9 cellular contexts compared by ENCODE assay signal in the genomic region with DNA sequence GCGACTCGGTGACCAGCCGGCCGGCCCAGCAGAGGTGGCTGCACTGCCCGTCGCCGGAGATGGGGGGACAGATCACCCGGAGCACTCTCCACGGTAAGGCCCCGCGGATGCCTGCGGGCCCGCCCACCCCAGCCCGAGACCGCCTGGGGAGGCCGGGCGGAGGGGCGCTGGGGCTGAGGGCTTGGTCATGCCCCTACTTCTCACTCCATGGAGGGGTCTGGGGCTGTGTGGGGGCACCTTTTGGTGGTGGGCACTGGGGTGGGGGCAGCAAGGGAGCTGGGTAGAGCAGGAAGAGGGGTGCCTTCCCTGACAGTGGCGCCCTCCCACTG.
DNase-seq lines count a peak whose midpoint lies in the region; FAIRE-seq and TF ChIP-seq lines count a peak whose summit lies in the region.
"Had no signal": no experiment of that assay in that cellular context is flagged by ENCODE, and none has a peak within 500 bp of the region (broad histone marks: within the 10 kb centered on the region; RNA-seq: fewer than 3 reads in every experiment).

No MANE protein-coding gene starts in this region.

- H3F3A ChIP-seq in GM23248 (ENCODE audit: insufficient read depth), result no peaks in the 10 kb centered on the region

- H3K27ac ChIP-seq in GM23248 (no peak overlapping the region), iPS-18a (ENCODE audit: low read length) (no peak overlapping the region), small intestine (ENCODE audit: low read depth in 1 of 2, low read length in 1 of 2) (no peak overlapping the region)

- CTCF ChIA-PET in HEK293T (lab: Yijun Ruan, JAX), result interaction anchor here (0.6 to 1.1 kb wide), 3 partner anchors 9 to 65 kb away, joined by 3 to 6 read pairs (median 4); no protein-coding TSS in a partner anchor

- POLR2A ChIA-PET in HEK293T (lab: Yijun Ruan, JAX), result interaction anchor here (1.4 to 1.6 kb wide), 2 partner anchors 14 to 163 kb away, joined by 3 read pairs; no protein-coding TSS in a partner anchor

- H4K20me1 ChIP-seq in GM23248 (ENCODE audit: insufficient read depth), result no peaks in the 10 kb centered on the region

- H3K4me3 ChIP-seq in GM23248 (peak overlapping the region; percentile 49), iPS-18a (ENCODE audit: low read length) (peak overlapping the region; percentile 45), small intestine (ENCODE audit: low read depth in 1 of 2, low read length in 2 of 2) (peak overlapping the region; percentile 10 to 43)

- no peaks in the 10 kb centered on the region for H3K9me3 ChIP-seq in GM23248 (ENCODE audit: low read depth)
- no peaks in the 10 kb centered on the region for H3K9me3 ChIP-seq in iPS-18a (ENCODE audit: control insufficient read depth, low read depth, low read length)
- no peaks in the 10 kb centered on the region for H3K9me3 ChIP-seq in small intestine (ENCODE audit: control insufficient read depth, low read depth)

- H3K27me3 ChIP-seq in GM23248 (replicated peaks; ENCODE audit: insufficient read depth) (peaks cover 22% of the 10 kb centered on the region), iPS-18a (ENCODE audit: control insufficient read depth, insufficient read depth, low read length) (peaks cover 23% of the 10 kb centered on the region), small intestine (ENCODE audit: control insufficient read depth in 2 of 2, insufficient read depth in 2 of 2, low read length in 2 of 2) (no peaks in the 10 kb centered on the region)

- H3K36me3 ChIP-seq in GM23248 (ENCODE audit: low read depth) (no peaks in the 10 kb centered on the region), iPS-18a (ENCODE audit: control insufficient read depth, low read depth, low read length) (no peaks in the 10 kb centered on the region), small intestine (ENCODE audit: control insufficient read depth in 2 of 2, insufficient read depth in 2 of 2, low read length in 2 of 2) (no peaks in the 10 kb centered on the region)

- 20% methylated on average over 6 of the region's 19 CpGs; no CpG with 5 or more reads in 1 of the 2 experiments for WGBS in GM23248 (ENCODE audit: low coverage in 1 of 2, low lambda C conversion rate in 2 of 2, missing lambda C conversion rate in 2 of 2), 2 experiments
- 4 to 14% (median 8%) methylated on average over 5 to 19 of the region's 19 CpGs for WGBS in small intestine, 3 donors

- in situ Hi-C loops in GM23248 (cut with MboI), result no loop called here

- H3K36me3 Mint-ChIP-seq in activated T-helper 1 cell treated with anti-CD3 and anti-CD28 coated beads, Interleukin-12 subunit alpha, Interleukin-12 subunit beta, Interleukin-2, Interleukin-4 antibody, amounts not matched to agents 30 ng/mL and 10 ng/mL and 1 ng/mL, durations not matched to agents 14 hours and 24 hours and 36 hours (ENCODE audit: low read depth), result no peaks in the 10 kb centered on the region

- H3K4me3 Mint-ChIP-seq in activated T-helper 1 cell treated with anti-CD3 and anti-CD28 coated beads, Interleukin-12 subunit alpha, Interleukin-12 subunit beta, Interleukin-2, Interleukin-4 antibody, amounts not matched to agents 30 ng/mL and 10 ng/mL and 1 ng/mL, durations not matched to agents 14 hours and 24 hours and 36 hours, result peak overlapping the region; percentile 24

- H3K79me2 ChIP-seq in GM23248 (ENCODE audit: insufficient read depth), result no peaks in the 10 kb centered on the region

- peaks cover 20% of the 10 kb centered on the region for H3K27me3 Mint-ChIP-seq in activated T-helper 1 cell treated with anti-CD3 and anti-CD28 coated beads, Interleukin-12 subunit alpha, Interleukin-12 subunit beta, Interleukin-2, Interleukin-4 antibody, amounts not matched to agents 30 ng/mL and 10 ng/mL and 1 ng/mL, durations not matched to agents 14 hours and 24 hours and 36 hours (ENCODE audit: insufficient read depth)

- FAIRE-seq in small intestine (lab: Jason Lieb, UNC), result no peak

- H3K9me3 Mint-ChIP-seq in activated T-helper 1 cell treated with anti-CD3 and anti-CD28 coated beads, Interleukin-12 subunit alpha, Interleukin-12 subunit beta, Interleukin-2, Interleukin-4 antibody, amounts not matched to agents 30 ng/mL and 10 ng/mL and 1 ng/mL, durations not matched to agents 14 hours and 24 hours and 36 hours, result no peaks in the 10 kb centered on the region

- peaks cover 19% of the 10 kb centered on the region for H3K4me1 Mint-ChIP-seq in activated T-helper 1 cell treated with anti-CD3 and anti-CD28 coated beads, Interleukin-12 subunit alpha, Interleukin-12 subunit beta, Interleukin-2, Interleukin-4 antibody, amounts not matched to agents 30 ng/mL and 10 ng/mL and 1 ng/mL, durations not matched to agents 14 hours and 24 hours and 36 hours (ENCODE audit: low read depth)

- no peak overlapping the region for H3K27ac Mint-ChIP-seq in activated T-helper 1 cell treated with anti-CD3 and anti-CD28 coated beads, Interleukin-12 subunit alpha, Interleukin-12 subunit beta, Interleukin-2, Interleukin-4 antibody, amounts not matched to agents 30 ng/mL and 10 ng/mL and 1 ng/mL, durations not matched to agents 14 hours and 24 hours and 36 hours

- H3K4me1 ChIP-seq in GM23248 (ENCODE audit: insufficient read depth) (no peaks in the 10 kb centered on the region), iPS-18a (ENCODE audit: control insufficient read depth, low read depth, low read length) (no peaks in the 10 kb centered on the region), small intestine (ENCODE audit: control insufficient read depth in 2 of 2, insufficient read depth in 1 of 2, low read depth in 1 of 2, low read length in 1 of 2) (peaks cover 0 to 3% of the 10 kb centered on the region in 2 donors)

- H3K4me2 ChIP-seq in GM23248 (ENCODE audit: unreplicated experiment), result peak overlapping the region; percentile 19

- H3K9me2 ChIP-seq in GM23248 (ENCODE audit: insufficient read depth), result no peaks in the 10 kb centered on the region

- peak overlapping the region; percentile 30; the same call in 1 of the 2 replicates for H3K9ac ChIP-seq in GM23248
- H3K9ac ChIP-seq in iPS-18a (ENCODE audit: low read length), result no peak overlapping the region

- peak overlapping the region; percentile 45; the same call in 1 of the 2 replicates for H2AFZ ChIP-seq in GM23248

- DNase-seq in GM23248 (no peak), small intestine (no peak), superior temporal gyrus (ENCODE audit: extremely low spot score) (no peak), HEK293T (ENCODE audit: extremely low spot score) (no peak), NCI-H1092 (lab: John Stamatoyannopoulos, UW) (no peak)
- no peak for DNase-seq in activated T-helper 1 cell treated with anti-CD3 and anti-CD28 coated beads, Interleukin-12 subunit alpha, Interleukin-12 subunit beta, Interleukin-2, Interleukin-4 antibody, amounts not matched to agents 30 ng/mL and 10 ng/mL and 1 ng/mL, durations not matched to agents 14 hours and 24 hours and 36 hours (ENCODE audit: low spot score)
- DNase-seq in activated CD4-positive, alpha-beta T cell treated with anti-CD3 and anti-CD28 coated beads, Interleukin-2, amount 50 U/mL, for 1 hour, result no peak
- DNase-seq: activated CD4-positive, CD25-positive, alpha-beta regulatory T cell had no signal

- intact Hi-C loops in activated T-helper 1 cell treated with anti-CD3 and anti-CD28 coated beads, Interleukin-12 subunit alpha, Interleukin-12 subunit beta, Interleukin-2, Interleukin-4 antibody, amounts not matched to agents 30 ng/mL and 10 ng/mL and 1 ng/mL, durations not matched to agents 14 hours and 24 hours and 36 hours (cut with micrococcal nuclease), result loop anchor here (2.0 kb wide), 2 partner anchors 32 to 60 kb away; no protein-coding TSS in a partner anchor

TF ChIP-seq in HEK293T, 16 proteins besides CTCF, POLR2A, EP300 and RAD21:
- TF ChIP-seq ARNT (IDR thresholded peaks at IDR 0.05) (no peak), BHLHE40 (IDR thresholded peaks at IDR 0.05; ENCODE audit: borderline replicate concordance) (no peak), FOXA1 (IDR thresholded peaks at IDR 0.05) (no peak), HDGF (IDR thresholded peaks at IDR 0.05; ENCODE audit: borderline replicate concordance) (no peak), NFRKB (IDR thresholded peaks at IDR 0.05) (no peak), FOXM1 (IDR thresholded peaks at IDR 0.05; ENCODE audit: borderline replicate concordance) (no peak), TARDBP (IDR thresholded peaks at IDR 0.05) (no peak), SP1 (IDR thresholded peaks at IDR 0.05) (no peak)
- TF ChIP-seq, protein P1, sequence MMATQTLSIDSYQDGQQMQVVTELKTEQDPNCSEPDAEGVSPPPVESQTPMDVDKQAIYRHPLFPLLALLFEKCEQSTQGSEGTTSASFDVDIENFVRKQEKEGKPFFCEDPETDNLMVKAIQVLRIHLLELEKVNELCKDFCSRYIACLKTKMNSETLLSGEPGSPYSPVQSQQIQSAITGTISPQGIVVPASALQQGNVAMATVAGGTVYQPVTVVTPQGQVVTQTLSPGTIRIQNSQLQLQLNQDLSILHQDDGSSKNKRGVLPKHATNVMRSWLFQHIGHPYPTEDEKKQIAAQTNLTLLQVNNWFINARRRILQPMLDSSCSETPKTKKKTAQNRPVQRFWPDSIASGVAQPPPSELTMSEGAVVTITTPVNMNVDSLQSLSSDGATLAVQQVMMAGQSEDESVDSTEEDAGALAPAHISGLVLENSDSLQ (IDR thresholded peaks at IDR 0.05), result no peak
